In genomic region chr12:132450391-132451171, GRCh38 we compare ENCODE assay signal across 20 cellular contexts. TPM values are rescaled to one million over a fixed set of nuclear protein-coding genes. Genes with fewer than 3 reads are reported as not detected.
DNase-seq lines count a peak whose midpoint lies in the region; ATAC-seq and TF ChIP-seq lines count a peak whose summit lies in the region.
"Had no signal": no experiment of that assay in that cellular context is flagged by ENCODE, and none has a peak within 500 bp of the region (broad histone marks: within the 10 kb centered on the region; RNA-seq: fewer than 3 reads in every experiment).

No MANE protein-coding gene starts in this region.

- H3K4me3 ChIP-seq in naive thymus-derived CD4-positive, alpha-beta T cell (ENCODE audit: low read length), result no peak overlapping the region
- H3K4me3 ChIP-seq: transverse colon had no signal

- H3K4me1 ChIP-seq in naive thymus-derived CD4-positive, alpha-beta T cell (ENCODE audit: control insufficient read depth in 2 of 2, insufficient read depth in 2 of 2, low read length in 2 of 2), result peaks cover 2 to 21% of the 10 kb centered on the region in 2 donors

- H3K27me3 Mint-ChIP-seq in brain, result no peaks in the 10 kb centered on the region
- no peaks in the 10 kb centered on the region for H3K27me3 Mint-ChIP-seq in stimulated activated memory B cell treated with anti-CD40 and anti-IgM and Interleukin-4, amounts not matched to agents 10 μg/mL and 1 μg/mL and 100 μg/mL, for 72 hours
- peaks cover 0 to 3% (median 0%) of the 10 kb centered on the region in 5 donors for H3K27me3 Mint-ChIP-seq in naive thymus-derived CD4-positive, alpha-beta T cell

- intact Hi-C loops in naive thymus-derived CD4-positive, alpha-beta T cell (cut with micrococcal nuclease), result no loop called here

- no peak for TF ChIP-seq CTCF in brain (conservative IDR thresholded peaks at IDR 0.05)

- DNase-seq in NCI-H82 (lab: John Stamatoyannopoulos, UW) (peak; percentile 71), NCI-H82 treated with DMSO at 0.1 percent for 48 hours (lab: John Stamatoyannopoulos, UW; ENCODE audit: unreplicated experiment) (no peak), NCI-H128 (lab: John Stamatoyannopoulos, UW; ENCODE audit: unreplicated experiment) (peak; percentile 22), GF-D8 (lab: John Stamatoyannopoulos, UW) (no peak)
- DNase-seq in naive thymus-derived CD4-positive, alpha-beta T cell, result no peak
- DNase-seq: activated CD4-positive, CD25-positive, alpha-beta regulatory T cell; activated gamma-delta T cell treated with Interleukin-2 at 50 U/mL for 16 hours; GDM1; head of caudate nucleus; HFFc6; islet precursor cell; NCI-H146; NCI-H524 treated with DMSO at 0.1 percent for 48 hours; stimulated activated CD4-positive, alpha-beta T cell treated with anti-CD3 and anti-CD28 coated beads, Interleukin-4, amount 100 ng/mL, for 4 hours; T-helper 1 cell; transverse colon had no signal

- POLR2A ChIA-PET in naive thymus-derived CD4-positive, alpha-beta T cell (lab: Charles Lee), result interaction anchor here (1.3 to 1.6 kb wide), 3 partner anchors 9 to 12 kb away, joined by 3 to 6 read pairs (median 5); no protein-coding TSS in a partner anchor

- H3K4me3 Mint-ChIP-seq in brain, result peak overlapping the region in 3 of 5 experiments; percentile 39 to 53 (median 52)
- H3K4me3 Mint-ChIP-seq in stimulated activated memory B cell treated with anti-CD40 and anti-IgM and Interleukin-4, amounts not matched to agents 10 μg/mL and 1 μg/mL and 100 μg/mL, for 72 hours, result peak overlapping the region; percentile 36
- H3K4me3 Mint-ChIP-seq in naive thymus-derived CD4-positive, alpha-beta T cell, result peak overlapping the region in 1 of 10 donors; percentile 25
- H3K4me3 Mint-ChIP-seq: HFFc6 had no signal

- peaks cover 55% of the 10 kb centered on the region for H3K4me1 Mint-ChIP-seq in brain
- peaks cover 85% of the 10 kb centered on the region for H3K4me1 Mint-ChIP-seq in stimulated activated memory B cell treated with anti-CD40 and anti-IgM and Interleukin-4, amounts not matched to agents 10 μg/mL and 1 μg/mL and 100 μg/mL, for 72 hours
- peaks cover 14 to 50% (median 33%) of the 10 kb centered on the region in 7 donors for H3K4me1 Mint-ChIP-seq in naive thymus-derived CD4-positive, alpha-beta T cell

- H3K27ac Mint-ChIP-seq in brain, result peak overlapping the region; percentile 77 to 97 (median 91)
- H3K27ac Mint-ChIP-seq in stimulated activated memory B cell treated with anti-CD40 and anti-IgM and Interleukin-4, amounts not matched to agents 10 μg/mL and 1 μg/mL and 100 μg/mL, for 72 hours, result peak overlapping the region; percentile 56
- no peak overlapping the region for H3K27ac Mint-ChIP-seq in naive thymus-derived CD4-positive, alpha-beta T cell
- H3K27ac Mint-ChIP-seq: HFFc6 had no signal

- H3K9me3 ChIP-seq in naive thymus-derived CD4-positive, alpha-beta T cell (ENCODE audit: control insufficient read depth in 2 of 3, low read length in 3 of 3), result no peaks in the 10 kb centered on the region
- H3K9me3 ChIP-seq: transverse colon had no signal

- no peaks in the 10 kb centered on the region for H3K27me3 ChIP-seq in naive thymus-derived CD4-positive, alpha-beta T cell (ENCODE audit: control insufficient read depth in 2 of 2, insufficient read depth in 2 of 2, low read length in 2 of 2)

- CTCF ChIA-PET in naive thymus-derived CD4-positive, alpha-beta T cell (lab: Charles Lee), result interaction anchor here (1.0 kb wide), 1 partner anchor 30 kb away, joined by 3 read pairs; no protein-coding TSS in a partner anchor

- no peaks in the 10 kb centered on the region for H3K36me3 ChIP-seq in naive thymus-derived CD4-positive, alpha-beta T cell (ENCODE audit: control insufficient read depth in 2 of 3, insufficient read depth in 3 of 3, low read length in 3 of 3)
- H3K36me3 ChIP-seq: transverse colon had no signal

- H3K27ac ChIP-seq in naive thymus-derived CD4-positive, alpha-beta T cell (ENCODE audit: low read depth, low read length), result no peak overlapping the region
- H3K27ac ChIP-seq: HL-60, transverse colon had no signal

- peaks cover 0 to 13% (median 3%) of the 10 kb centered on the region in 5 experiments for H3K9me3 Mint-ChIP-seq in brain
- peaks cover 4% of the 10 kb centered on the region for H3K9me3 Mint-ChIP-seq in stimulated activated memory B cell treated with anti-CD40 and anti-IgM and Interleukin-4, amounts not matched to agents 10 μg/mL and 1 μg/mL and 100 μg/mL, for 72 hours
- peaks cover 0 to 4% (median 0%) of the 10 kb centered on the region in 11 donors for H3K9me3 Mint-ChIP-seq in naive thymus-derived CD4-positive, alpha-beta T cell

- ATAC-seq in stimulated activated memory B cell treated with anti-CD40 and anti-IgM and Interleukin-4, amounts not matched to agents 10 μg/mL and 1 μg/mL and 100 μg/mL, for 72 hours, result peak; percentile 5
- ATAC-seq in GM21423 (IDR thresholded peaks at IDR 0.05; ENCODE audit: unreplicated experiment), result no peak
- no peak for ATAC-seq in naive thymus-derived CD4-positive, alpha-beta T cell

- no peaks in the 10 kb centered on the region for H3K36me3 Mint-ChIP-seq in brain
- H3K36me3 Mint-ChIP-seq in stimulated activated memory B cell treated with anti-CD40 and anti-IgM and Interleukin-4, amounts not matched to agents 10 μg/mL and 1 μg/mL and 100 μg/mL, for 72 hours, result no peaks in the 10 kb centered on the region
- H3K36me3 Mint-ChIP-seq in naive thymus-derived CD4-positive, alpha-beta T cell, result no peaks in the 10 kb centered on the region

RNA-seq across cellular contexts. Expression of gene FBRSL1, which starts 39.4 kb away (rescaled TPM):
- 59.3 TPM for polyA plus RNA-seq in brain (ENCODE audit: insufficient read depth, low read depth, low replicate concordance)
- 100 to 1,000 TPM in 2 of 5 experiments, 10 to 100 TPM in 3; 56.3 to 105 (median 93.0) TPM for total RNA-seq in naive thymus-derived CD4-positive, alpha-beta T cell
- polyA plus RNA-seq in naive thymus-derived CD4-positive, alpha-beta T cell, result under 1 TPM; 0.77 to 0.92 TPM

Comparison
In these comparisons a context has a peak if more than half of its experiments do, and no peak if none do; other contexts are left out.
1. DNase-seq: peak in NCI-H82 (single experiment) and NCI-H128 (single experiment); none in NCI-H82 treated with DMSO at 0.1 percent for 48 hours (single experiment), naive thymus-derived CD4-positive, alpha-beta T cell (0 of 9) and GF-D8 (single experiment).
2. H3K27ac Mint-ChIP-seq: peak in brain (5 of 5) and stimulated activated memory B cell treated with anti-CD40 and anti-IgM and Interleukin-4, amounts not matched to agents 10 μg/mL and 1 μg/mL and 100 μg/mL, for 72 hours (single experiment); none in naive thymus-derived CD4-positive, alpha-beta T cell (0 of 9).
3. RNA of gene FBRSL1, which starts 39.4 kb away (polyA plus RNA-seq): 59.3 TPM in brain (single experiment); 0.77 to 0.92 TPM in naive thymus-derived CD4-positive, alpha-beta T cell; every median in the first group is over 10 times any median in the second.